Comparison of ENCODE assay signal across 9 cellular contexts in the genomic region with DNA sequence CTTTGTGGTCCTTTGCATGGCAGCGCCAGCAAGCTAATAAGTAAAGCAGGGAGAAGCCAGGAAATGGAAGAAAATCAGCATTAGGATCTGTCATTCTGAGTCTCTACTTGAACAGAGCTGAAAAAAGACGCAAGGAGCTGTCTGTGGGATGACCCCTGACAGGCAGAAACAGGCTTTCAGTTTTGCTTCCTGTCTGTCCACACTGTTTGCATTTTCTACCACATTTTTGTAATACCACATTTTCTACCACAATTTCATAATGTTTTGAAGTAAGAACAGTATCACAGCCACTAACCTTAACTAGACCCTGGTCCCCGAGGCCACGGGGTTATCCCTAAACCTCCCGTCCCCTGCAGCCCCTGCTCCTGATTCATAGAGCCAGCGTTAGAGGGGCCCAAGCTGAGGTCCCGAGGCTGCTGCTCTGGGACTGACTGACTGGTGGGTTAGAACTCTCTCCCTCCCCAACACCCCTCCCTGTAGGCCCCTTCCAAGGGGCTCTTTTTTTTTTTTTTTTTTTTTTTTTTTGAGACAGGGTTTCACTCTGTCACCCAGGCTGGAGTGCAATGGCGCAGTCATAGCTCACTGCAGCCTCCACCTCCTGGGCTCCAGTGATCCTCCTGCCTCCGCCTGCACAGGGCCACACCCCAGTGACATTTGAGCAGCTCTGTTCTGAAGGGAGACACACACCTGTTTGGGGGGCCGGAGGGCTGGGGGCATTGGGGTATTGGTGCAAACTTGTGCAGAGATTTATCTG. TPM values are rescaled to one million over a fixed set of nuclear protein-coding genes. Genes with fewer than 3 reads are reported as not detected.
DNase-seq lines count a peak whose midpoint lies in the region; ATAC-seq and TF ChIP-seq lines count a peak whose summit lies in the region.
"Had no signal": no experiment of that assay in that cellular context is flagged by ENCODE, and none has a peak within 500 bp of the region (broad histone marks: within the 10 kb centered on the region; RNA-seq: fewer than 3 reads in every experiment).

No MANE protein-coding gene starts in this region.

- no peak for TF ChIP-seq CTCF in epithelial cell of esophagus (IDR thresholded peaks at IDR 0.05; ENCODE audit: insufficient read depth, low read depth, low read length, missing control alignments)

- H3K4me2 ChIP-seq in GM23248 (ENCODE audit: unreplicated experiment) = no peak overlapping the region

- H2AFZ ChIP-seq in GM23248 = peak overlapping the region; percentile 68

- H3K27ac ChIP-seq in GM23248 = peak overlapping the region; percentile 46; the same call in 1 of the 2 replicates
- H3K27ac ChIP-seq: pancreas had no signal

- H3K9ac ChIP-seq in GM23248 = no peak overlapping the region

- ATAC-seq in GM18505 (IDR thresholded peaks at IDR 0.05; ENCODE audit: unreplicated experiment) = peak; percentile 47

- in situ Hi-C loops in GM23248 (cut with MboI) = no loop called here
- in situ Hi-C loops in G401 (cut with HindIII; ENCODE audit: low sequenced_read_pairs) = no loop called here

- 72 to 73% methylated on average over 10 of the region's 10 CpGs for WGBS in GM23248 (ENCODE audit: low coverage in 1 of 2, low lambda C conversion rate in 2 of 2, missing lambda C conversion rate in 2 of 2), 2 experiments

- H3K9me3 ChIP-seq in GM23248 (ENCODE audit: low read depth) = no peaks in the 10 kb centered on the region
- H3K9me3 ChIP-seq: pancreas had no signal

- no peaks in the 10 kb centered on the region for H3K27me3 ChIP-seq in GM23248 (replicated peaks; ENCODE audit: insufficient read depth)
- H3K27me3 ChIP-seq: pancreas had no signal

- H3K36me3 ChIP-seq in GM23248 (ENCODE audit: low read depth) = no peaks in the 10 kb centered on the region
- H3K36me3 ChIP-seq: pancreas had no signal

- no peaks in the 10 kb centered on the region for H3K9me2 ChIP-seq in GM23248 (ENCODE audit: insufficient read depth)

- peaks cover 10% of the 10 kb centered on the region; the same call in 1 of the 2 replicates for H3F3A ChIP-seq in GM23248 (ENCODE audit: insufficient read depth)

- DNase-seq in GM23248 (peak; percentile 59), NOMO-1 (lab: John Stamatoyannopoulos, UW; ENCODE audit: unreplicated experiment in 2 of 2) (peak; percentile 93 to 99), epithelial cell of esophagus (ENCODE audit: low read depth) (peak; percentile 59), DMS114 treated with DMSO at 0.1 percent for 48 hours (lab: John Stamatoyannopoulos, UW; ENCODE audit: unreplicated experiment) (no peak), DMS 273 treated with DMSO at 0.1 percent for 48 hours (lab: John Stamatoyannopoulos, UW) (no peak), putamen (ENCODE audit: low spot score) (no peak), G401 (ENCODE audit: low spot score) (no peak)
- DNase-seq: pancreas had no signal

- H3K4me3 ChIP-seq in GM23248 (no peak overlapping the region), epithelial cell of esophagus (ENCODE audit: low read length) (no peak overlapping the region)
- H3K4me3 ChIP-seq: pancreas had no signal

- H4K20me1 ChIP-seq in GM23248 (ENCODE audit: insufficient read depth) = no peaks in the 10 kb centered on the region

- H3K4me1 ChIP-seq in GM23248 (ENCODE audit: insufficient read depth) = peaks cover 22% of the 10 kb centered on the region
- H3K4me1 ChIP-seq: pancreas had no signal

- no peak for TF ChIP-seq POLR2A in GM18505 (IDR thresholded peaks at IDR 0.05; ENCODE audit: borderline replicate concordance, extremely low read depth, insufficient read depth, insufficient read length)

- no peaks in the 10 kb centered on the region for H3K79me2 ChIP-seq in GM23248 (ENCODE audit: insufficient read depth)

RNA-seq across cellular contexts. Expression of gene CLIC3, which starts 4.0 kb away (rescaled TPM):
- total RNA-seq in GM23248 (2014; rRNA removed; shearing (Covaris generic)) = 33.3 and 37.7 TPM in 2 replicates
- 98.9 and 107 TPM in 2 replicates for polyA plus RNA-seq in GM23248 (2016; fragmentation: Nextera tagmentation; extraction: Ambion mirVana)
- 2.1 and 6.2 TPM in 2 replicates for total RNA-seq in G401 (2014; rRNA removed; shearing (Covaris generic))

RNA-seq across cellular contexts. Expression of gene PAXX, which starts 8.1 kb away (rescaled TPM):
- 38.7 and 52.2 TPM in 2 replicates for total RNA-seq in GM23248 (2014; rRNA removed; shearing (Covaris generic))
- polyA plus RNA-seq in GM23248 (2016; fragmentation: Nextera tagmentation; extraction: Ambion mirVana) = 49.3 and 54.5 TPM in 2 replicates
- 52.2 and 79.6 TPM in 2 replicates for total RNA-seq in G401 (2014; rRNA removed; shearing (Covaris generic))

RNA-seq across cellular contexts. Expression of gene LCNL1, which starts 17.6 kb away (rescaled TPM):
- total RNA-seq in GM23248 (2014; rRNA removed; shearing (Covaris generic)) = not detected in 2 replicates
- not detected in 2 replicates for polyA plus RNA-seq in GM23248 (2016; fragmentation: Nextera tagmentation; extraction: Ambion mirVana)
- total RNA-seq in G401 (2014; rRNA removed; shearing (Covaris generic)) = not detected in 2 replicates

RNA-seq across cellular contexts. Expression of gene PTGDS, which starts 23.1 kb away (rescaled TPM):
- total RNA-seq in GM23248 (2014; rRNA removed; shearing (Covaris generic)) = not detected in 2 replicates
- polyA plus RNA-seq in GM23248 (2016; fragmentation: Nextera tagmentation; extraction: Ambion mirVana) = 0.24 and 0.25 TPM in 2 replicates
- 4.7 TPM in 1 of 2 replicates, not detected in the other for total RNA-seq in G401 (2014; rRNA removed; shearing (Covaris generic))

RNA-seq across cellular contexts. Expression of gene ABCA2, which starts 27.7 kb away (rescaled TPM):
- total RNA-seq in GM23248 (2014; rRNA removed; shearing (Covaris generic)) = 33.2 and 49.4 TPM in 2 replicates
- 20.5 and 21.1 TPM in 2 replicates for polyA plus RNA-seq in GM23248 (2016; fragmentation: Nextera tagmentation; extraction: Ambion mirVana)
- total RNA-seq in G401 (2014; rRNA removed; shearing (Covaris generic)) = 8.5 and 12.3 TPM in 2 replicates

Comparison
In these comparisons a context has a peak if more than half of its experiments do, and no peak if none do; other contexts are left out.
1. DNase-seq: peak in GM23248 (single experiment), NOMO-1 (2 of 2) and epithelial cell of esophagus (single experiment); none in DMS114 treated with DMSO at 0.1 percent for 48 hours (single experiment), DMS 273 treated with DMSO at 0.1 percent for 48 hours (single experiment), putamen (single experiment) and G401 (single experiment).